ENCODE assay signal across 1 cellular context in genomic region chr6:133952815-133953633, GRCh38.
TF ChIP-seq lines count a peak whose summit lies in the region.

Gene TBPL1 (plus strand): TSS chr6:133953224. CDS start chr6:133980126, 26,902 bp downstream.

TF ChIP-seq in HepG2, 621 proteins besides CTCF, POLR2A, EP300 and RAD21 (continued from another document and continues in another):
- peak; percentile 97 for TF ChIP-seq YEATS2 (CRISPR knock-in tag; IDR thresholded peaks at IDR 0.05; ENCODE audit: borderline replicate concordance)
- no peak for TF ChIP-seq ATF4 (CRISPR knock-in tag; IDR thresholded peaks at IDR 0.05)
- no peak; the same call in 1 of the 2 replicates for TF ChIP-seq GLI4 (CRISPR knock-in tag; IDR thresholded peaks at IDR 0.05; ENCODE audit: borderline replicate concordance)
- TF ChIP-seq ZNF770 (CRISPR knock-in tag; IDR thresholded peaks at IDR 0.05), result peak; percentile 60
- TF ChIP-seq HBP1 (CRISPR knock-in tag; IDR thresholded peaks at IDR 0.05; ENCODE audit: low read depth), result peak; percentile 69; the same call in 1 of the 2 replicates
- TF ChIP-seq ZNF782 (CRISPR knock-in tag; IDR thresholded peaks at IDR 0.05; ENCODE audit: borderline replicate concordance), result peak; percentile 67; the same call in 1 of the 2 replicates
- TF ChIP-seq ZBTB49 (CRISPR knock-in tag; IDR thresholded peaks at IDR 0.05; ENCODE audit: borderline replicate concordance), result 0 out of 2 replicates have a peak, but pooled peaks have one; percentile 70
- TF ChIP-seq ZFP36L2 (CRISPR knock-in tag; IDR thresholded peaks at IDR 0.05), result no peak
- no peak for TF ChIP-seq MAFF (IDR thresholded peaks at IDR 0.05; ENCODE audit: low read depth, low read length)
- peak; percentile 94; the same call in 1 of the 2 replicates for TF ChIP-seq MIER3 (CRISPR knock-in tag; IDR thresholded peaks at IDR 0.05; ENCODE audit: borderline replicate concordance)
- 0 out of 2 replicates have a peak, but pooled peaks have one; percentile 11 for TF ChIP-seq ZNF644 (CRISPR knock-in tag; IDR thresholded peaks at IDR 0.05; ENCODE audit: low read depth)
- no peak for TF ChIP-seq ZNF546 (CRISPR knock-in tag; conservative IDR thresholded peaks at IDR 0.05)
- peak; percentile 14; the same call in 1 of the 2 replicates for TF ChIP-seq HNF4G (IDR thresholded peaks at IDR 0.05; ENCODE audit: borderline replicate concordance, low read depth, low read length)
- TF ChIP-seq HNF4G (CRISPR knock-in tag; IDR thresholded peaks at IDR 0.05; ENCODE audit: borderline replicate concordance, low read depth), result peak; percentile 76
- no peak for TF ChIP-seq GLMP (CRISPR knock-in tag; IDR thresholded peaks at IDR 0.05; ENCODE audit: borderline replicate concordance)
- TF ChIP-seq ZSCAN31 (CRISPR knock-in tag; IDR thresholded peaks at IDR 0.05; ENCODE audit: low read depth), result peak; percentile 76
- TF ChIP-seq ZNF44 (CRISPR knock-in tag; IDR thresholded peaks at IDR 0.05), result no peak
- TF ChIP-seq GPBP1L1 (CRISPR knock-in tag; IDR thresholded peaks at IDR 0.05), result no peak
- peak; percentile 90 for TF ChIP-seq PTBP1 (IDR thresholded peaks at IDR 0.05; ENCODE audit: low read depth, low read length, poor library complexity, severe bottlenecking)
- TF ChIP-seq RFX1 (IDR thresholded peaks at IDR 0.05), result peak; percentile 71; the same call in 1 of the 2 replicates
- peak; percentile 80; the same call in 1 of the 2 replicates for TF ChIP-seq ZNF558 (CRISPR knock-in tag; IDR thresholded peaks at IDR 0.05; ENCODE audit: borderline replicate concordance)
- peak; percentile 72; the same call in 1 of the 2 replicates for TF ChIP-seq YEATS4 (CRISPR knock-in tag; IDR thresholded peaks at IDR 0.05; ENCODE audit: borderline replicate concordance)
- no peak for TF ChIP-seq RCOR2 (CRISPR knock-in tag; IDR thresholded peaks at IDR 0.05)
- TF ChIP-seq ADNP (CRISPR knock-in tag; IDR thresholded peaks at IDR 0.05), result no peak
- peak; percentile 78; the same call in 1 of the 2 replicates for TF ChIP-seq KLF6 (CRISPR knock-in tag; IDR thresholded peaks at IDR 0.05)
- no peak for TF ChIP-seq ZNF468 (CRISPR knock-in tag; IDR thresholded peaks at IDR 0.05)
- TF ChIP-seq ATF7 (IDR thresholded peaks at IDR 0.05), result no peak
- no peak for TF ChIP-seq ATF7 (CRISPR knock-in tag; IDR thresholded peaks at IDR 0.05)
- peak; percentile 45; the same call in 1 of the 2 replicates for TF ChIP-seq FOXK2 (IDR thresholded peaks at IDR 0.05)
- TF ChIP-seq ZNF557 (CRISPR knock-in tag; IDR thresholded peaks at IDR 0.05), result no peak; the same call in 1 of the 2 replicates
- peak; percentile 93 for TF ChIP-seq ZBTB25 (CRISPR knock-in tag; IDR thresholded peaks at IDR 0.05)
- TF ChIP-seq ZSCAN12 (CRISPR knock-in tag; IDR thresholded peaks at IDR 0.05), result no peak
- no peak for TF ChIP-seq ZFAT (CRISPR knock-in tag; conservative IDR thresholded peaks at IDR 0.05)
- no peak for TF ChIP-seq ZNF251 (CRISPR knock-in tag; IDR thresholded peaks at IDR 0.05)
- TF ChIP-seq HOXA9 (CRISPR knock-in tag; IDR thresholded peaks at IDR 0.05; ENCODE audit: borderline replicate concordance), result no peak
- TF ChIP-seq WIZ (CRISPR knock-in tag; IDR thresholded peaks at IDR 0.05), result peak; percentile 83; the same call in 1 of the 2 replicates
- TF ChIP-seq ZNF383 (CRISPR knock-in tag; IDR thresholded peaks at IDR 0.05; ENCODE audit: borderline replicate concordance), result peak; percentile 57; the same call in 1 of the 2 replicates
- no peak for TF ChIP-seq KAT2B (IDR thresholded peaks at IDR 0.05; ENCODE audit: borderline replicate concordance, low read depth, low read length)
- no peak for TF ChIP-seq HMGA1 (CRISPR knock-in tag; conservative IDR thresholded peaks at IDR 0.05)
- TF ChIP-seq STAT6 (CRISPR knock-in tag; IDR thresholded peaks at IDR 0.05; ENCODE audit: borderline replicate concordance), result no peak; the same call in 1 of the 2 replicates
- peak; percentile 90 for TF ChIP-seq HMG20B (CRISPR knock-in tag; conservative IDR thresholded peaks at IDR 0.05)
- 0 out of 2 replicates have a peak, but pooled peaks have one; percentile 70 for TF ChIP-seq SALL2 (CRISPR knock-in tag; IDR thresholded peaks at IDR 0.05)
- no peak for TF ChIP-seq TMF1 (CRISPR knock-in tag; IDR thresholded peaks at IDR 0.05; ENCODE audit: low read depth)
- TF ChIP-seq ZNF33B (CRISPR knock-in tag; IDR thresholded peaks at IDR 0.05), result no peak
- no peak for TF ChIP-seq ZNF207 (IDR thresholded peaks at IDR 0.05; ENCODE audit: borderline replicate concordance)
- no peak for TF ChIP-seq ZNF256 (CRISPR knock-in tag; conservative IDR thresholded peaks at IDR 0.05)
- TF ChIP-seq SRSF1 (optimal IDR thresholded peaks at IDR 0.05; ENCODE audit: low read depth, low read length), result peak; percentile 86
- TF ChIP-seq RNF219 (CRISPR knock-in tag; IDR thresholded peaks at IDR 0.05), result no peak
- no peak for TF ChIP-seq ZC3H4 (CRISPR knock-in tag; IDR thresholded peaks at IDR 0.05; ENCODE audit: borderline replicate concordance)
